Comparison of ENCODE assay signal across 24 cellular contexts in the genomic region with DNA sequence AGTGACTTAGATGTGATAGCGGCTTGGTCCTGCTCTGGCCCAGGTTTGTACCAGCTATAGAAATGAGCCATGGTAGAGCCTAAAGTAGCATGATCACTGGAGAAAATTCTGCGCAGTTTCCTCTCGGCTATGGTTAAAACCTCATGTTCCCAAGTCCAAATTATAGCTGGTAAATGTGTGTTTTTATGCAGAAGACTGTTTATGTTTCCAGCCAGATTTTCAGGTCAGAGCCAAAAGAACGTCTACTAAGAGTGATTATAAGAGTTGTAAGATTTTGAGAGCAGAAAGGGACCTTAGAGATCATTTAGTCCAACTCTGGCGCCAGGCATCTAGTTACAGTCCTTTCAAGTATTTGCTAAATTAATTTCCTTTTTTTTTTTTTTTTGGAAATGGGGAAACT.
"Had no signal": no experiment of that assay in that cellular context is flagged by ENCODE, and none has a peak within 500 bp of the region (broad histone marks: within the 10 kb centered on the region; RNA-seq: fewer than 3 reads in every experiment).

No MANE protein-coding gene starts in this region.

- H3K4me1 ChIP-seq: right lobe of liver, upper lobe of left lung had no signal

- ATAC-seq: heart right ventricle; left lobe of liver; psoas muscle; right lobe of liver; stimulated activated naive B cell treated with anti-CD40 and anti-IgM and Interleukin-4, amounts not matched to agents 10 μg/mL and 1 μg/mL and 100 μg/mL, for 72 hours had no signal

- H3K27ac Mint-ChIP-seq: endodermal cell; mesothelial cell of epicardium; nephron; stimulated activated naive B cell treated with anti-CD40 and anti-IgM and Interleukin-4, amounts not matched to agents 10 μg/mL and 1 μg/mL and 100 μg/mL, for 72 hours had no signal

- H3K27ac ChIP-seq: coronary artery, heart right ventricle, psoas muscle, right lobe of liver, spleen, upper lobe of left lung, uterus had no signal

- H3K9me3 Mint-ChIP-seq: endodermal cell, mesothelial cell of epicardium, nephron had no signal

- H3K4me3 Mint-ChIP-seq: endodermal cell; mesothelial cell of epicardium; nephron; stimulated activated naive B cell treated with anti-CD40 and anti-IgM and Interleukin-4, amounts not matched to agents 10 μg/mL and 1 μg/mL and 100 μg/mL, for 72 hours had no signal

- H3K4me3 ChIP-seq: coronary artery, heart right ventricle, psoas muscle, right lobe of liver, spleen, stomach, upper lobe of left lung, uterus had no signal

- H3K27me3 ChIP-seq: heart right ventricle, right lobe of liver, spleen, stomach, upper lobe of left lung, uterus had no signal

- H3K27me3 Mint-ChIP-seq: stimulated activated naive B cell treated with anti-CD40 and anti-IgM and Interleukin-4, amounts not matched to agents 10 μg/mL and 1 μg/mL and 100 μg/mL, for 72 hours had no signal

- DNase-seq: effector CD4-positive, alpha-beta T cell; endodermal cell; erythroblast; foreskin melanocyte; heart right ventricle; hypothalamus; islet precursor cell; mammary epithelial cell; psoas muscle; retina; right lobe of liver; spleen; stimulated activated CD4-positive, alpha-beta T cell treated with anti-CD3 and anti-CD28 coated beads, Interleukin-15, amount 100 ng/mL, for 24 hours; stimulated activated CD4-positive, alpha-beta T cell treated with anti-CD3 and anti-CD28 coated beads, Interleukin-1b, Interleukin-23, amount 100 ng/mL, for 48 hours; stimulated activated CD4-positive, alpha-beta T cell treated with anti-CD3 and anti-CD28 coated beads, Interleukin-4, amount 100 ng/mL, for 4 hours; stimulated activated naive B cell treated with anti-CD40 and anti-IgM and Interleukin-4, amounts not matched to agents 10 μg/mL and 1 μg/mL and 100 μg/mL, for 72 hours; stomach; substantia nigra; upper lobe of left lung; uterus had no signal

- H3K36me3 ChIP-seq: uterus had no signal

- H3K9me3 ChIP-seq: heart right ventricle, psoas muscle, right lobe of liver, spleen, stomach, upper lobe of left lung, uterus had no signal

- H3K4me1 Mint-ChIP-seq: endodermal cell had no signal
